8 cellular contexts compared by ENCODE assay signal in genomic region chr14:53703457-53703856, GRCh38.
"Had no signal": no experiment of that assay in that cellular context is flagged by ENCODE, and none has a peak within 500 bp of the region (broad histone marks: within the 10 kb centered on the region; RNA-seq: fewer than 3 reads in every experiment).

No MANE protein-coding gene starts in this region.

- H3K4me3 ChIP-seq: GM12878 had no signal

- ATAC-seq: GM12878 had no signal

- DNase-seq: GDM1, GF-D8 had no signal

- FAIRE-seq: G401.6, GM12891, GM12892, GM18507, GM19239 had no signal
